In genomic region chr15:70856884-70857546, GRCh38 we compare ENCODE assay signal across 8 cellular contexts. TPM values are rescaled to one million over a fixed set of nuclear protein-coding genes. Genes with fewer than 3 reads are reported as not detected.
A peak's percentile ranks its signal among the peaks of the same experiment; 100 is the strongest.
DNase-seq lines count a peak whose midpoint lies in the region; ATAC-seq and TF ChIP-seq lines count a peak whose summit lies in the region.

No MANE protein-coding gene starts in this region.

- no peak overlapping the region for H2BK120ac ChIP-seq in neuronal stem cell (ENCODE audit: low read depth, low read length)

- no peak overlapping the region for H2BK5ac ChIP-seq in neuronal stem cell (ENCODE audit: low read length)

- peak overlapping the region; percentile 6 for H3K27ac ChIP-seq in rectal smooth muscle tissue (ENCODE audit: low read depth, low read length)
- no peak overlapping the region for H3K27ac ChIP-seq in neuronal stem cell (replicated peaks; ENCODE audit: low read length)

- no peaks in the 10 kb centered on the region for H3K79me1 ChIP-seq in neuronal stem cell (ENCODE audit: low read depth, low read length)

- H3K4me1 ChIP-seq in rectal smooth muscle tissue (ENCODE audit: control insufficient read depth, insufficient read depth, low read length): peaks cover 6% of the 10 kb centered on the region
- peaks cover 0 to 2% of the 10 kb centered on the region in 2 donors for H3K4me1 ChIP-seq in neuronal stem cell (ENCODE audit: control insufficient read depth in 2 of 2, insufficient read depth in 1 of 2, low read depth in 1 of 2, low read length in 2 of 2)

- H3K23ac ChIP-seq in neuronal stem cell (ENCODE audit: low read depth, low read length, poor library complexity): no peak overlapping the region

- H2BK15ac ChIP-seq in neuronal stem cell (ENCODE audit: low read length): no peak overlapping the region

- H3K27me3 ChIP-seq in rectal smooth muscle tissue (ENCODE audit: control insufficient read depth, insufficient read depth, low read length) (no peaks in the 10 kb centered on the region), neuronal stem cell (ENCODE audit: control insufficient read depth in 3 of 3, insufficient read depth in 3 of 3, low read depth in 1 of 3, low read length in 3 of 3) (peaks cover 0 to 19% (median 0%) of the 10 kb centered on the region in 3 experiments)

- no peaks in the 10 kb centered on the region for H3K36me3 ChIP-seq in rectal smooth muscle tissue (ENCODE audit: control insufficient read depth, insufficient read depth, low read length)
- H3K36me3 ChIP-seq in neuronal stem cell (replicated peaks in 1 of 2; ENCODE audit: control insufficient read depth in 2 of 2, insufficient read depth in 2 of 2, low read length in 2 of 2): no peaks in the 10 kb centered on the region

- no peak overlapping the region for H3K18ac ChIP-seq in neuronal stem cell (ENCODE audit: low read length)

- H3K4ac ChIP-seq in neuronal stem cell (ENCODE audit: low read length): no peak overlapping the region

- H3K4me3 ChIP-seq in WI38 (ENCODE audit: low read depth, low read length) (peak overlapping the region; percentile 44), rectal smooth muscle tissue (ENCODE audit: low read length) (no peak overlapping the region), neuronal stem cell (ENCODE audit: low read length in 2 of 2) (no peak overlapping the region)

- H4K91ac ChIP-seq in neuronal stem cell (ENCODE audit: low read depth, low read length, poor library complexity): no peak overlapping the region

- no peak for TF ChIP-seq CTCF in WI38 (IDR thresholded peaks at IDR 0.05; ENCODE audit: low read depth, low read length)

- intact Hi-C loops in Right ventricle myocardium superior (cut with DNase I): no loop called here

- H3K4me2 ChIP-seq in neuronal stem cell (ENCODE audit: insufficient read depth, low read length, poor library complexity, severe bottlenecking): no peak overlapping the region

- H3K9me3 ChIP-seq in neuronal stem cell (replicated peaks in 1 of 2; ENCODE audit: control insufficient read depth in 2 of 2, insufficient read depth in 1 of 2, low read depth in 1 of 2, low read length in 2 of 2): no peaks in the 10 kb centered on the region

- no peak overlapping the region for H2AFZ ChIP-seq in neuronal stem cell (ENCODE audit: low read length)

- H3K9ac ChIP-seq in rectal smooth muscle tissue (ENCODE audit: low read length): no peak overlapping the region
- no peak overlapping the region for H3K9ac ChIP-seq in neuronal stem cell (ENCODE audit: low read depth, low read length, poor library complexity)

- WGBS in neuronal stem cell (ENCODE audit: extremely low coverage in 2 of 2, insufficient read length in 2 of 2, insufficient replicate concordance in 1 of 2), 2 donors: no CpG with 5 or more reads among the region's 5 CpGs

- no peak overlapping the region for H2BK12ac ChIP-seq in neuronal stem cell (ENCODE audit: low read length)

- H3K14ac ChIP-seq in neuronal stem cell (ENCODE audit: low read length): no peak overlapping the region

- no peak overlapping the region for H2AK5ac ChIP-seq in neuronal stem cell (ENCODE audit: low read depth, low read length)

- ATAC-seq in Right ventricle myocardium superior (ENCODE audit: poor library complexity): peak; percentile 56
- ATAC-seq in HG03457 (IDR thresholded peaks at IDR 0.05; ENCODE audit: unreplicated experiment): no peak

- no peak overlapping the region for H4K8ac ChIP-seq in neuronal stem cell (ENCODE audit: low read depth, low read length)

- peak; percentile 92 for DNase-seq in Daoy (ENCODE audit: low read depth)
- peak; percentile 74 for DNase-seq in Right ventricle myocardium superior
- DNase-seq in neuronal stem cell (ENCODE audit: low spot score): no peak
- DNase-seq in DMS153 (lab: John Stamatoyannopoulos, UW): no peak
- no peak for DNase-seq in effector CD4-positive, alpha-beta T cell

RNA-seq across cellular contexts. Expression of gene LARP6, which starts 3.1 kb away (rescaled TPM):
- total RNA-seq in Daoy (2014; rRNA removed; shearing (Covaris generic)): 8.2 and 42.2 TPM in 2 replicates
- total RNA-seq in Right ventricle myocardium superior: 47.6 TPM
- 10.3 TPM for polyA plus RNA-seq in neuronal stem cell (2013, experiment 1 of 2)
- 11.2 TPM for polyA plus RNA-seq in neuronal stem cell (2013, experiment 2 of 2)

RNA-seq across cellular contexts. Expression of gene THAP10, which starts 35.2 kb away (rescaled TPM):
- 7.6 and 9.6 TPM in 2 replicates for total RNA-seq in Daoy (2014; rRNA removed; shearing (Covaris generic))
- total RNA-seq in Right ventricle myocardium superior: 3.9 TPM
- polyA plus RNA-seq in neuronal stem cell (2013, experiment 1 of 2): 7.1 TPM
- 7.7 TPM for polyA plus RNA-seq in neuronal stem cell (2013, experiment 2 of 2)

RNA-seq across cellular contexts. Expression of gene LRRC49, which starts 35.6 kb away (rescaled TPM):
- 13.7 and 21.6 TPM in 2 replicates for total RNA-seq in Daoy (2014; rRNA removed; shearing (Covaris generic))
- 45.7 TPM for total RNA-seq in Right ventricle myocardium superior
- 27.8 TPM for polyA plus RNA-seq in neuronal stem cell (2013, experiment 1 of 2)
- polyA plus RNA-seq in neuronal stem cell (2013, experiment 2 of 2): 28.4 TPM

Comparison
In these comparisons a context has a peak if more than half of its experiments do, and no peak if none do; other contexts are left out.
1. DNase-seq: peak in Daoy (single experiment) and Right ventricle myocardium superior (single experiment); none in neuronal stem cell (single experiment), DMS153 (single experiment) and effector CD4-positive, alpha-beta T cell (single experiment).